22 cellular contexts compared by ENCODE assay signal in the genomic region with DNA sequence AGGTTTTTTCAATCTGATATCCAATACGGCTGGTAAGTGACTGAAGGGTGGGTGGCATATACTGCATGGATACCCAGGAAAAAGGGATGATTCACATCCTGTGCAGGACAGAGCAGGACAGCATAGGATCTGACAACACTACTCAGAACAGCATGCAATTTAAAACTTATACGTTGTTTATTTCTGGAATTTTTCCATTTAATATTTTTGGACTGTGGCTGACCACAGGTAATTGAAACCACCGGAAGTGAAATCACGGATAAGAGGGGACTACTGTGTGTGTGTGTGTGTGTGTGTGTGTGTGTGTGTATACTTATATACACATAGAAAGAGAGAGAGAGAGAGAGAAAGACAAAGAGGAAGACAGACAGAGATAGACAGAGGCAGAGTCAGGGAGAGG. TPM values are rescaled to one million over a fixed set of nuclear protein-coding genes. Genes with fewer than 3 reads are reported as not detected.
DNase-seq lines count a peak whose midpoint lies in the region; ATAC-seq, FAIRE-seq and TF ChIP-seq lines count a peak whose summit lies in the region.
"Had no signal": no experiment of that assay in that cellular context is flagged by ENCODE, and none has a peak within 500 bp of the region (broad histone marks: within the 10 kb centered on the region; RNA-seq: fewer than 3 reads in every experiment).

No MANE protein-coding gene starts in this region.

- H3K27me3 ChIP-seq in PC-3 (ENCODE audit: low read length) (no peaks in the 10 kb centered on the region), bronchial epithelial cell (ENCODE audit: control insufficient read depth, insufficient read depth, low read length) (no peaks in the 10 kb centered on the region), neuronal stem cell (ENCODE audit: control insufficient read depth in 3 of 3, insufficient read depth in 3 of 3, low read depth in 1 of 3, low read length in 3 of 3) (no peaks in the 10 kb centered on the region), testis (no peaks in the 10 kb centered on the region)
- H3K27me3 ChIP-seq: BE2C had no signal

- H4K8ac ChIP-seq in neuronal stem cell (ENCODE audit: low read depth, low read length): no peak overlapping the region

- no peak overlapping the region for H2AFZ ChIP-seq in PC-3 (ENCODE audit: low read length)
- no peak overlapping the region for H2AFZ ChIP-seq in neuronal stem cell (ENCODE audit: low read length)
- H2AFZ ChIP-seq: parathyroid adenoma had no signal

- H3K9me3 ChIP-seq in PC-3 (ENCODE audit: low read length) (no peaks in the 10 kb centered on the region), neuronal stem cell (replicated peaks in 1 of 2; ENCODE audit: control insufficient read depth in 2 of 2, insufficient read depth in 1 of 2, low read depth in 1 of 2, low read length in 2 of 2) (no peaks in the 10 kb centered on the region), testis (no peaks in the 10 kb centered on the region)
- H3K9me3 ChIP-seq: BE2C, thoracic aorta had no signal

- no peak for TF ChIP-seq POLR2A in testis (IDR thresholded peaks at IDR 0.05)

- DNase-seq in EH (ENCODE audit: low read depth) (peak; percentile 39), PC-3 (peak; percentile 79), bronchial epithelial cell (ENCODE audit: low read depth) (peak; percentile 81), renal cortical epithelial cell (ENCODE audit: low read depth) (peak; percentile 42), neuronal stem cell (ENCODE audit: low spot score) (no peak), AG20443 (ENCODE audit: low spot score) (no peak), testis (no peak)
- DNase-seq: activated CD8-positive, alpha-beta memory T cell treated with anti-CD3 and anti-CD28 coated beads for 24 hours; activated effector memory CD4-positive, alpha-beta T cell treated with anti-CD3 and anti-CD28 coated beads, Interleukin-2, amount 50 U/mL, for 16 hours; anterior cingulate cortex; BE2C; H7; left ventricle myocardium superior; NCI-H187 treated with DMSO at 0.1 percent for 48 hours; NCI-H446 had no signal

- H2BK5ac ChIP-seq in neuronal stem cell (ENCODE audit: low read length): no peak overlapping the region

- no TSS peak for BruUV-seq in PC-3 (replicated peaks; lab: Mats Ljungman, UMichigan)

- H3K4ac ChIP-seq in neuronal stem cell (ENCODE audit: low read length): no peak overlapping the region

- H3K4me3 ChIP-seq in PC-3 (ENCODE audit: low read length) (peak overlapping the region; percentile 10; the same call in 1 of the 2 replicates), bronchial epithelial cell (ENCODE audit: low read depth, low read length) (no peak overlapping the region), neuronal stem cell (ENCODE audit: low read length in 2 of 2) (no peak overlapping the region), testis (no peak overlapping the region)
- H3K4me3 ChIP-seq: skin epidermis, thoracic aorta had no signal

- H3K9me2 ChIP-seq in PC-3 (replicated peaks; ENCODE audit: low read length): no peaks in the 10 kb centered on the region

- peak; percentile 53 for ATAC-seq in PC-3
- ATAC-seq in HG03565 (IDR thresholded peaks at IDR 0.05; ENCODE audit: unreplicated experiment): no peak
- ATAC-seq: left ventricle myocardium superior, Right ventricle myocardium inferior had no signal

- TF ChIP-seq CTCF in PC-3 (conservative IDR thresholded peaks at IDR 0.05; ENCODE audit: low read depth, low read length) (no peak), bronchial epithelial cell (IDR thresholded peaks at IDR 0.05; ENCODE audit: insufficient read depth, low read length, severe bottlenecking) (no peak), testis (IDR thresholded peaks at IDR 0.05) (no peak)

- no peak overlapping the region for H3K14ac ChIP-seq in neuronal stem cell (ENCODE audit: low read length)

- H3K27ac ChIP-seq in PC-3 (ENCODE audit: low read length) (peak overlapping the region; percentile 96), neuronal stem cell (replicated peaks; ENCODE audit: low read length) (no peak overlapping the region), testis (no peak overlapping the region)
- H3K27ac ChIP-seq: parathyroid adenoma, skin epidermis, thoracic aorta had no signal

- FAIRE-seq in bronchial epithelial cell (lab: Jason Lieb, UNC): no peak
- FAIRE-seq: colon, endometrium had no signal

- H3K4me1 ChIP-seq in PC-3 (ENCODE audit: insufficient read depth, low read length) (peaks cover 51% of the 10 kb centered on the region), neuronal stem cell (ENCODE audit: control insufficient read depth in 2 of 2, insufficient read depth in 1 of 2, low read depth in 1 of 2, low read length in 2 of 2) (peaks cover 3 to 10% of the 10 kb centered on the region in 2 donors), testis (no peaks in the 10 kb centered on the region)
- H3K4me1 ChIP-seq: BE2C, parathyroid adenoma had no signal

- WGBS in neuronal stem cell (ENCODE audit: extremely low coverage in 2 of 2, insufficient read length in 2 of 2, insufficient replicate concordance in 1 of 2), 2 donors: no CpG with 5 or more reads among the region's 4 CpGs
- 77 to 90% methylated on average over 4 of the region's 4 CpGs for WGBS in testis, 2 donors

- peak overlapping the region; percentile 12; the same call in 1 of the 2 replicates for H3K9ac ChIP-seq in PC-3 (ENCODE audit: low read length)
- no peak overlapping the region for H3K9ac ChIP-seq in neuronal stem cell (ENCODE audit: low read depth, low read length, poor library complexity)
- H3K9ac ChIP-seq: parathyroid adenoma had no signal

- no peak overlapping the region for H3K23ac ChIP-seq in neuronal stem cell (ENCODE audit: low read depth, low read length, poor library complexity)

- H2BK120ac ChIP-seq in neuronal stem cell (ENCODE audit: low read depth, low read length): no peak overlapping the region

- H4K20me1 ChIP-seq in PC-3 (ENCODE audit: low read length): no peaks in the 10 kb centered on the region

- no peak overlapping the region for H4K91ac ChIP-seq in neuronal stem cell (ENCODE audit: low read depth, low read length, poor library complexity)

- H3K18ac ChIP-seq in neuronal stem cell (ENCODE audit: low read length): no peak overlapping the region

- no peaks in the 10 kb centered on the region for H3K79me1 ChIP-seq in neuronal stem cell (ENCODE audit: low read depth, low read length)

- H3K4me2 ChIP-seq in PC-3 (ENCODE audit: low read length) (peak overlapping the region; percentile 70), neuronal stem cell (ENCODE audit: insufficient read depth, low read length, poor library complexity, severe bottlenecking) (no peak overlapping the region)

- CTCF ChIA-PET in PC-3 (lab: Charles Lee): no interaction called here

- H3K79me2 ChIP-seq in PC-3 (ENCODE audit: low read length): no peaks in the 10 kb centered on the region
- H3K79me2 ChIP-seq: parathyroid adenoma had no signal

- no peak overlapping the region for H2BK15ac ChIP-seq in neuronal stem cell (ENCODE audit: low read length)

- H2BK12ac ChIP-seq in neuronal stem cell (ENCODE audit: low read length): no peak overlapping the region

- no peaks in the 10 kb centered on the region for H3F3A ChIP-seq in PC-3 (ENCODE audit: low read length, unreplicated experiment)

- no peak overlapping the region for H2AK5ac ChIP-seq in neuronal stem cell (ENCODE audit: low read depth, low read length)

- no peaks in the 10 kb centered on the region for H3K36me3 ChIP-seq in PC-3 (ENCODE audit: low read depth, low read length)
- no peaks in the 10 kb centered on the region for H3K36me3 ChIP-seq in bronchial epithelial cell (ENCODE audit: control insufficient read depth, insufficient read depth, low read length)
- H3K36me3 ChIP-seq in neuronal stem cell (replicated peaks in 1 of 2; ENCODE audit: control insufficient read depth in 2 of 2, insufficient read depth in 2 of 2, low read length in 2 of 2): no peaks in the 10 kb centered on the region
- H3K36me3 ChIP-seq in testis (ENCODE audit: low read depth, missing control alignments): no peaks in the 10 kb centered on the region
- H3K36me3 ChIP-seq: BE2C, thoracic aorta had no signal

- POLR2A ChIA-PET in PC-3 (lab: Charles Lee; ENCODE audit: unreplicated experiment): no interaction called here

- intact Hi-C loops in PC-3 (cut with micrococcal nuclease) (loop anchor here (10.0 kb wide), 1 partner anchor 296 kb away; no protein-coding TSS in a partner anchor), testis (cut with DNase I; ENCODE audit: low total_unique reads) (no loop called here)

RNA-seq across cellular contexts. Expression of a gene that starts 23.0 kb away (rescaled TPM):
- total RNA-seq in PC-3 (2014; rRNA removed): not detected in 2 replicates
- not detected in 2 replicates for total RNA-seq in bronchial epithelial cell
- 0.10 and 0.17 TPM in 2 replicates for total RNA-seq in renal cortical epithelial cell
- polyA plus RNA-seq in neuronal stem cell (2013, experiment 1 of 2): 0.03 TPM
- 0.01 TPM for polyA plus RNA-seq in neuronal stem cell (2013, experiment 2 of 2)
- total RNA-seq in testis: 10 to 100 TPM; 19.5 to 35.7 TPM
- 78.8 TPM for polyA plus RNA-seq in testis (ENCODE audit: insufficient read depth, low read depth, low replicate concordance)
- total RNA-seq: H7, left ventricle myocardium superior, Right ventricle myocardium inferior, thoracic aorta had no signal

Comparison
In these comparisons a context has a peak if more than half of its experiments do, and no peak if none do; other contexts are left out.
1. DNase-seq: peak in EH (single experiment), PC-3 (single experiment), bronchial epithelial cell (single experiment) and renal cortical epithelial cell (single experiment); none in neuronal stem cell (single experiment), AG20443 (single experiment) and testis (single experiment).
2. RNA of a gene that starts 23.0 kb away (total RNA-seq): 19.5 to 35.7 TPM in testis; 0.10 to 0.17 TPM in renal cortical epithelial cell, not detected in PC-3 and not detected in bronchial epithelial cell; every median in the first group is over 10 times any median in the second.